ENCODE assay signal across 8 cellular contexts in genomic region chr12:94149781-94150482, GRCh38. TPM values are rescaled to one million over a fixed set of nuclear protein-coding genes. Genes with fewer than 3 reads are reported as not detected.
DNase-seq lines count a peak whose midpoint lies in the region; ATAC-seq and TF ChIP-seq lines count a peak whose summit lies in the region.

No MANE protein-coding gene starts in this region.

- H3K27me3 Mint-ChIP-seq in activated T-helper 1 cell treated with anti-CD3 and anti-CD28 coated beads, Interleukin-12 subunit alpha, Interleukin-12 subunit beta, Interleukin-2, Interleukin-4 antibody, amounts not matched to agents 30 ng/mL and 10 ng/mL and 1 ng/mL, durations not matched to agents 14 hours and 24 hours and 36 hours (ENCODE audit: insufficient read depth): peaks cover 25% of the 10 kb centered on the region

- peaks cover 26% of the 10 kb centered on the region for H3K27me3 ChIP-seq in left ventricle myocardium inferior (ENCODE audit: low read depth)
- peaks cover 4% of the 10 kb centered on the region for H3K27me3 ChIP-seq in rectal smooth muscle tissue (ENCODE audit: control insufficient read depth, insufficient read depth, low read length)

- DNase-seq in stimulated activated CD4-positive, alpha-beta T cell treated with anti-CD3 and anti-CD28 coated beads, Interleukin-15, amount 100 ng/mL, for 24 hours: peak; percentile 43
- no peak for DNase-seq in stimulated activated CD4-positive, alpha-beta T cell treated with anti-CD3 and anti-CD28 coated beads, Interleukin-1b, Interleukin-23, amount 100 ng/mL, for 48 hours
- no peak for DNase-seq in activated T-helper 1 cell treated with anti-CD3 and anti-CD28 coated beads, Interleukin-12 subunit alpha, Interleukin-12 subunit beta, Interleukin-2, Interleukin-4 antibody, amounts not matched to agents 30 ng/mL and 10 ng/mL and 1 ng/mL, durations not matched to agents 14 hours and 24 hours and 36 hours (ENCODE audit: low spot score)
- DNase-seq in left ventricle myocardium inferior: peak; percentile 34
- DNase-seq in DMS153 (lab: John Stamatoyannopoulos, UW): no peak
- no peak for DNase-seq in effector CD8-positive, alpha-beta T cell (lab: John Stamatoyannopoulos, UW)

- H3K36me3 ChIP-seq in left ventricle myocardium inferior (no peaks in the 10 kb centered on the region), rectal smooth muscle tissue (ENCODE audit: control insufficient read depth, insufficient read depth, low read length) (no peaks in the 10 kb centered on the region)

- peak overlapping the region; percentile 77 for H3K4me3 ChIP-seq in left ventricle myocardium inferior
- peak overlapping the region; percentile 76 for H3K4me3 ChIP-seq in rectal smooth muscle tissue (ENCODE audit: low read length)

- peaks cover 34% of the 10 kb centered on the region for H3K4me1 ChIP-seq in left ventricle myocardium inferior
- no peaks in the 10 kb centered on the region for H3K4me1 ChIP-seq in rectal smooth muscle tissue (ENCODE audit: control insufficient read depth, insufficient read depth, low read length)

- H3K9me3 ChIP-seq in left ventricle myocardium inferior (replicated peaks): no peaks in the 10 kb centered on the region

- H3K27ac Mint-ChIP-seq in activated T-helper 1 cell treated with anti-CD3 and anti-CD28 coated beads, Interleukin-12 subunit alpha, Interleukin-12 subunit beta, Interleukin-2, Interleukin-4 antibody, amounts not matched to agents 30 ng/mL and 10 ng/mL and 1 ng/mL, durations not matched to agents 14 hours and 24 hours and 36 hours: peak overlapping the region; percentile 73

- TF ChIP-seq CTCF in left ventricle myocardium inferior (IDR thresholded peaks at IDR 0.05; ENCODE audit: borderline replicate concordance): no peak

- peaks cover 44% of the 10 kb centered on the region for H3K4me1 Mint-ChIP-seq in activated T-helper 1 cell treated with anti-CD3 and anti-CD28 coated beads, Interleukin-12 subunit alpha, Interleukin-12 subunit beta, Interleukin-2, Interleukin-4 antibody, amounts not matched to agents 30 ng/mL and 10 ng/mL and 1 ng/mL, durations not matched to agents 14 hours and 24 hours and 36 hours (ENCODE audit: low read depth)

- H3K27ac ChIP-seq in left ventricle myocardium inferior (replicated peaks) (no peak overlapping the region), rectal smooth muscle tissue (ENCODE audit: low read depth, low read length) (no peak overlapping the region)

- peak overlapping the region; percentile 33 for H3K9ac ChIP-seq in rectal smooth muscle tissue (ENCODE audit: low read length)

- intact Hi-C loops in activated T-helper 1 cell treated with anti-CD3 and anti-CD28 coated beads, Interleukin-12 subunit alpha, Interleukin-12 subunit beta, Interleukin-2, Interleukin-4 antibody, amounts not matched to agents 30 ng/mL and 10 ng/mL and 1 ng/mL, durations not matched to agents 14 hours and 24 hours and 36 hours (cut with micrococcal nuclease): loop anchor here (2.0 to 10.0 kb wide), 4 partner anchors 25 to 612 kb away; no protein-coding TSS in a partner anchor
- intact Hi-C loops in left ventricle myocardium inferior (cut with micrococcal nuclease): no loop called here

- H3K9me3 Mint-ChIP-seq in activated T-helper 1 cell treated with anti-CD3 and anti-CD28 coated beads, Interleukin-12 subunit alpha, Interleukin-12 subunit beta, Interleukin-2, Interleukin-4 antibody, amounts not matched to agents 30 ng/mL and 10 ng/mL and 1 ng/mL, durations not matched to agents 14 hours and 24 hours and 36 hours: no peaks in the 10 kb centered on the region

- peak; percentile 2 for ATAC-seq in HG03196 (IDR thresholded peaks at IDR 0.05; ENCODE audit: unreplicated experiment)

- H3K36me3 Mint-ChIP-seq in activated T-helper 1 cell treated with anti-CD3 and anti-CD28 coated beads, Interleukin-12 subunit alpha, Interleukin-12 subunit beta, Interleukin-2, Interleukin-4 antibody, amounts not matched to agents 30 ng/mL and 10 ng/mL and 1 ng/mL, durations not matched to agents 14 hours and 24 hours and 36 hours (ENCODE audit: low read depth): peaks cover 15% of the 10 kb centered on the region

- H3K4me3 Mint-ChIP-seq in activated T-helper 1 cell treated with anti-CD3 and anti-CD28 coated beads, Interleukin-12 subunit alpha, Interleukin-12 subunit beta, Interleukin-2, Interleukin-4 antibody, amounts not matched to agents 30 ng/mL and 10 ng/mL and 1 ng/mL, durations not matched to agents 14 hours and 24 hours and 36 hours: peak overlapping the region; percentile 92

RNA-seq across cellular contexts. Expression of gene PLXNC1, which starts 1.6 kb away (rescaled TPM):
- total RNA-seq in activated T-helper 1 cell treated with anti-CD3 and anti-CD28 coated beads, Interleukin-12 subunit alpha, Interleukin-12 subunit beta, Interleukin-2, Interleukin-4 antibody, amounts not matched to agents 30 ng/mL and 10 ng/mL and 1 ng/mL, durations not matched to agents 14 hours and 24 hours and 36 hours: 18.8 and 22.7 TPM in 2 replicates
- total RNA-seq in left ventricle myocardium inferior: 2.5 TPM

Comparison
In these comparisons a context has a peak if more than half of its experiments do, and no peak if none do; other contexts are left out.
1. DNase-seq: peak in stimulated activated CD4-positive, alpha-beta T cell treated with anti-CD3 and anti-CD28 coated beads, Interleukin-15, amount 100 ng/mL, for 24 hours (single experiment) and left ventricle myocardium inferior (single experiment); none in stimulated activated CD4-positive, alpha-beta T cell treated with anti-CD3 and anti-CD28 coated beads, Interleukin-1b, Interleukin-23, amount 100 ng/mL, for 48 hours (single experiment), activated T-helper 1 cell treated with anti-CD3 and anti-CD28 coated beads, Interleukin-12 subunit alpha, Interleukin-12 subunit beta, Interleukin-2, Interleukin-4 antibody, amounts not matched to agents 30 ng/mL and 10 ng/mL and 1 ng/mL, durations not matched to agents 14 hours and 24 hours and 36 hours (single experiment), DMS153 (single experiment) and effector CD8-positive, alpha-beta T cell (single experiment).